ENCODE assay signal across 1 cellular context in the genomic region with DNA sequence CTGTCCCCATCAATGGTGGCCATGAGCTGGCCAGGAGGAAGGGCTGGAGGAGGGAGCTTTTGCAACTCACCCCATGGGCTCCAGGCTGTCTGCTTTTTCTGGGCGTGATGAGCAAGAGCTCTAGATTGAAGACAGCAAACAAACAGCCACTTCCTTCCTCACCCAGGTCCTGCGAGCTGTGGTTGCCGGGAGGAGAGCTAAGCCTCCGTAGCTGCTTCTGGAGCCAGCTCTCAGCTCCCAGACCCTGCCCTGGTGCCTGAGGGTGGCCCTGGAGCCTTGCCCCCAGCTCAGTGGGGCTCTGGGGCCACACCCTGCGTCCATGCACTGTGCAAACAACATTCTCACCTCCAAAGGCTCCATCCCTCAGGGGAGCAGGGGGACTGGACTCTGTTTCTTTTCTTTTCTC.
TF ChIP-seq lines count a peak whose summit lies in the region.

No MANE protein-coding gene starts in this region.

TF ChIP-seq in PFSK-1, 5 proteins besides CTCF, POLR2A, EP300 and RAD21:
- TF ChIP-seq TAF1 (IDR thresholded peaks at IDR 0.05; ENCODE audit: borderline replicate concordance, insufficient read depth, low read length) (no peak), FOXP2 (optimal IDR thresholded peaks at IDR 0.05; ENCODE audit: borderline replicate concordance, extremely low read depth, extremely low read length, insufficient read depth) (peak; percentile 62)
